ENCODE assay signal across 27 cellular contexts in genomic region chr22:46968359-46968740, GRCh38.
"Had no signal": no experiment of that assay in that cellular context is flagged by ENCODE, and none has a peak within 500 bp of the region (broad histone marks: within the 10 kb centered on the region; RNA-seq: fewer than 3 reads in every experiment).

No MANE protein-coding gene starts in this region.

- H3K4me3 Mint-ChIP-seq: effector memory CD8-positive, alpha-beta T cell; mesothelial cell of epicardium; natural killer cell treated with Interleukin-12 subunit alpha and Interleukin-12 subunit beta and Interleukin-15 and Interleukin-18, amount 100 ng/mL, for 72 hours; neural crest cell had no signal

- H3K27ac Mint-ChIP-seq: mesothelial cell of epicardium; natural killer cell treated with Interleukin-12 subunit alpha and Interleukin-12 subunit beta and Interleukin-15 and Interleukin-18, amount 100 ng/mL, for 72 hours had no signal

- H3K4me1 ChIP-seq: parathyroid adenoma, prostate gland had no signal

- DNase-seq: cerebellar nuclear complex; cortex of kidney; effector memory CD8-positive, alpha-beta T cell; head of caudate nucleus; left cardiac atrium; left lung; mesenchymal stem cell; mucosa of descending colon; naive B cell; right cardiac atrium; spleen; stimulated activated CD4-positive, alpha-beta T cell treated with anti-CD3 and anti-CD28 coated beads, Interleukin-2, amount 100 ng/mL, for 48 hours; stimulated activated CD8-positive, alpha-beta memory T cell treated with anti-CD3 and anti-CD28 coated beads, Interleukin-4, amount 100 ng/mL, for 48 hours; stimulated activated naive CD8-positive, alpha-beta T cell treated with anti-CD3 and anti-CD28 coated beads, Interleukin-15, Interleukin-2, amounts not matched to agents 100 U/mL and 50 U/mL, for 24 hours had no signal

- H3K36me3 Mint-ChIP-seq: mesothelial cell of epicardium; natural killer cell treated with Interleukin-12 subunit alpha and Interleukin-12 subunit beta and Interleukin-15 and Interleukin-18, amount 100 ng/mL, for 72 hours had no signal

- ATAC-seq: effector memory CD8-positive, alpha-beta T cell; left cardiac atrium; left lung; mucosa of descending colon; natural killer cell treated with Interleukin-12 subunit alpha and Interleukin-12 subunit beta and Interleukin-15 and Interleukin-18, amount 100 ng/mL, for 72 hours; right cardiac atrium; stimulated activated naive CD8-positive, alpha-beta T cell treated with anti-CD3 and anti-CD28 coated beads, Interleukin-15, Interleukin-2, amounts not matched to agents 100 U/mL and 50 U/mL, for 24 hours had no signal

- H3K9ac ChIP-seq: parathyroid adenoma had no signal

- H3K9me3 ChIP-seq: left lung, mucosa of descending colon, neutrophil, prostate gland, spleen, thoracic aorta, tibial nerve, upper lobe of left lung had no signal

- FAIRE-seq: endometrium, frontal cortex, urothelium cell line had no signal

- H3K27ac ChIP-seq: left lung, neutrophil, parathyroid adenoma, prostate gland, skin epidermis, thoracic aorta, tibial nerve, upper lobe of left lung had no signal

- H3K27me3 Mint-ChIP-seq: effector memory CD8-positive, alpha-beta T cell; naive B cell; natural killer cell treated with Interleukin-12 subunit alpha and Interleukin-12 subunit beta and Interleukin-15 and Interleukin-18, amount 100 ng/mL, for 72 hours had no signal

- H3K4me3 ChIP-seq: left lung, mucosa of descending colon, prostate gland, skin epidermis, spleen, thoracic aorta, tibial nerve, upper lobe of left lung had no signal

- H3K36me3 ChIP-seq: left lung, prostate gland, thoracic aorta, upper lobe of left lung had no signal

- H3K9me3 Mint-ChIP-seq: effector memory CD8-positive, alpha-beta T cell; mesothelial cell of epicardium; naive B cell; natural killer cell treated with Interleukin-12 subunit alpha and Interleukin-12 subunit beta and Interleukin-15 and Interleukin-18, amount 100 ng/mL, for 72 hours; neural crest cell had no signal
